27 cellular contexts compared by ENCODE assay signal in genomic region chr21:24852610-24853195, GRCh38.
"Had no signal": no experiment of that assay in that cellular context is flagged by ENCODE, and none has a peak within 500 bp of the region (broad histone marks: within the 10 kb centered on the region; RNA-seq: fewer than 3 reads in every experiment).

No MANE protein-coding gene starts in this region.

- H3K4me3 ChIP-seq: esophagus squamous epithelium, gastrocnemius medialis, left ventricle myocardium inferior, lung, ovary, right lobe of liver, tibial nerve had no signal

- H3K4me3 Mint-ChIP-seq: activated naive CD8-positive, alpha-beta T cell; mesothelial cell of epicardium; naive B cell; nephron progenitor cell; T-helper 2 cell treated with Interferon-gamma antibody and Interleukin-4, amounts not matched to agents 5 μg/mL and 100 μg/mL, for 36 hours had no signal

- H3K36me3 ChIP-seq: esophagus squamous epithelium, gastrocnemius medialis, left ventricle myocardium inferior, neutrophil, ovary, right lobe of liver, tibial nerve had no signal

- ATAC-seq: gastrocnemius medialis, right lobe of liver had no signal

- H3K4me1 Mint-ChIP-seq: mesothelial cell of epicardium, nephron progenitor cell had no signal

- H3K27me3 Mint-ChIP-seq: activated naive CD8-positive, alpha-beta T cell; progenitor cell of endocrine pancreas had no signal

- H3K9me3 ChIP-seq: esophagus squamous epithelium, gastrocnemius medialis, left ventricle myocardium inferior, neutrophil, ovary, right lobe of liver, tibial nerve had no signal

- DNase-seq: activated CD4-positive, alpha-beta T cell treated with anti-CD3 and anti-CD28 coated beads for 48 hours; activated CD4-positive, alpha-beta T cell treated with anti-CD3 and anti-CD28 coated beads, Interleukin-2, amount 50 U/mL, for 48 hours; activated CD8-positive, alpha-beta memory T cell treated with anti-CD3 and anti-CD28 coated beads for 24 hours; activated effector memory CD4-positive, alpha-beta T cell treated with Interleukin-2 at 50 U/mL for 16 hours; activated naive CD4-positive, alpha-beta T cell treated with Interleukin-2 at 50 U/mL for 16 hours; anterior cingulate cortex; dermis blood vessel endothelial cell; effector CD4-positive, alpha-beta T cell; esophagus squamous epithelium; gastrocnemius medialis; glutamatergic neuron; left ventricle myocardium inferior; naive B cell; nephron progenitor cell; ovary; right lobe of liver; stimulated activated CD4-positive, alpha-beta T cell treated with anti-CD3 and anti-CD28 coated beads, Interleukin-2, amount 100 ng/mL, for 48 hours; stimulated activated naive CD4-positive, alpha-beta T cell treated with Interleukin-2 at 50 U/mL for 16 hours had no signal

- H3K27me3 ChIP-seq: esophagus squamous epithelium, gastrocnemius medialis, neutrophil, ovary, right lobe of liver, tibial nerve had no signal

- H3K27ac ChIP-seq: epithelial cell of prostate, esophagus squamous epithelium, gastrocnemius medialis, left ventricle myocardium inferior, neutrophil, ovary, right lobe of liver, tibial nerve, VCaP had no signal

- H3K36me3 Mint-ChIP-seq: activated naive CD8-positive, alpha-beta T cell; mesothelial cell of epicardium; naive B cell had no signal

- H3K4me1 ChIP-seq: esophagus squamous epithelium, gastrocnemius medialis, left ventricle myocardium inferior, right lobe of liver, tibial nerve had no signal

- H3K27ac Mint-ChIP-seq: activated naive CD8-positive, alpha-beta T cell; mesothelial cell of epicardium; naive B cell; nephron progenitor cell; progenitor cell of endocrine pancreas; T-helper 2 cell treated with Interferon-gamma antibody and Interleukin-4, amounts not matched to agents 5 μg/mL and 100 μg/mL, for 36 hours had no signal
